In the genomic region with DNA sequence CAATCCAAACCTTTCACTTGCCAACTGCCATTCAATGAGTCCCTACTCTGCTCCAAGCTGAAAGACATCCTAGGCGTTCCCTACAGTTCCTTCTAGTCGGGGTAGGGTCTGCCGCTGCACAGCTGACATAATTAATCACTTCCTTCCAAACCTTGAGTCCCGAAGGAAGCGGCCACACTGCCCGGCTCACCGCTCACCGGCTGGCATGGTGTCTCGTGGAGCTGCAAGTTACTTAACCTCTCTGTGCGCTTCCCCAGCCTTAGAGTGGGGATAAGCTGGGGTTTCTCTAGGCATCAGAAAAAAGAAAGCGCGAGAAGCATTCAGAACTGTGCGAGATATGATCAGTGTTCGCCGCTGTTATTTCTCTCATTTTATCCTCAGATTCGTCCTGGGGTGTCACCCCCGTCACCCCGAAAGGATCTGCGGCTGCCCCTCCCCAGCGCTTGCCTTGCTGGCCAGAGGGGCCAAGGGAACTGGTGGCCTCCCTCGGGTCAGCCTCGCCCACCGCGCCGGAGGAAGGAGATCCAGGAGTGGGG, we compare ENCODE assay signal across 1 cellular context.
TF ChIP-seq lines count a peak whose summit lies in the region.

No MANE protein-coding gene starts in this region.

TF ChIP-seq in HCT116, 20 proteins besides CTCF, POLR2A, EP300 and RAD21 (continued from another document):
- TF ChIP-seq, protein P1, sequence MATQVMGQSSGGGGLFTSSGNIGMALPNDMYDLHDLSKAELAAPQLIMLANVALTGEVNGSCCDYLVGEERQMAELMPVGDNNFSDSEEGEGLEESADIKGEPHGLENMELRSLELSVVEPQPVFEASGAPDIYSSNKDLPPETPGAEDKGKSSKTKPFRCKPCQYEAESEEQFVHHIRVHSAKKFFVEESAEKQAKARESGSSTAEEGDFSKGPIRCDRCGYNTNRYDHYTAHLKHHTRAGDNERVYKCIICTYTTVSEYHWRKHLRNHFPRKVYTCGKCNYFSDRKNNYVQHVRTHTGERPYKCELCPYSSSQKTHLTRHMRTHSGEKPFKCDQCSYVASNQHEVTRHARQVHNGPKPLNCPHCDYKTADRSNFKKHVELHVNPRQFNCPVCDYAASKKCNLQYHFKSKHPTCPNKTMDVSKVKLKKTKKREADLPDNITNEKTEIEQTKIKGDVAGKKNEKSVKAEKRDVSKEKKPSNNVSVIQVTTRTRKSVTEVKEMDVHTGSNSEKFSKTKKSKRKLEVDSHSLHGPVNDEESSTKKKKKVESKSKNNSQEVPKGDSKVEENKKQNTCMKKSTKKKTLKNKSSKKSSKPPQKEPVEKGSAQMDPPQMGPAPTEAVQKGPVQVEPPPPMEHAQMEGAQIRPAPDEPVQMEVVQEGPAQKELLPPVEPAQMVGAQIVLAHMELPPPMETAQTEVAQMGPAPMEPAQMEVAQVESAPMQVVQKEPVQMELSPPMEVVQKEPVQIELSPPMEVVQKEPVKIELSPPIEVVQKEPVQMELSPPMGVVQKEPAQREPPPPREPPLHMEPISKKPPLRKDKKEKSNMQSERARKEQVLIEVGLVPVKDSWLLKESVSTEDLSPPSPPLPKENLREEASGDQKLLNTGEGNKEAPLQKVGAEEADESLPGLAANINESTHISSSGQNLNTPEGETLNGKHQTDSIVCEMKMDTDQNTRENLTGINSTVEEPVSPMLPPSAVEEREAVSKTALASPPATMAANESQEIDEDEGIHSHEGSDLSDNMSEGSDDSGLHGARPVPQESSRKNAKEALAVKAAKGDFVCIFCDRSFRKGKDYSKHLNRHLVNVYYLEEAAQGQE (IDR thresholded peaks at IDR 0.05; ENCODE audit: low read depth) = no peak
- TF ChIP-seq POLR2AphosphoS5 (IDR thresholded peaks at IDR 0.05; ENCODE audit: low read depth, low read length) (no peak), ELF1 (IDR thresholded peaks at IDR 0.05; ENCODE audit: borderline replicate concordance, low read depth) (no peak), TCF7L2 (IDR thresholded peaks at IDR 0.05; ENCODE audit: borderline replicate concordance, extremely low read depth, insufficient read depth, insufficient read length) (no peak), CBX3 (IDR thresholded peaks at IDR 0.05; ENCODE audit: low read depth) (no peak), EGR1 (IDR thresholded peaks at IDR 0.05; ENCODE audit: low read depth) (no peak), SIN3A (IDR thresholded peaks at IDR 0.05; ENCODE audit: low read depth) (no peak), SP1 (IDR thresholded peaks at IDR 0.05; ENCODE audit: low read depth) (no peak), ZNF274 (IDR thresholded peaks at IDR 0.05; ENCODE audit: low read depth, low read length) (no peak)
